18 cellular contexts compared by ENCODE assay signal in the genomic region with DNA sequence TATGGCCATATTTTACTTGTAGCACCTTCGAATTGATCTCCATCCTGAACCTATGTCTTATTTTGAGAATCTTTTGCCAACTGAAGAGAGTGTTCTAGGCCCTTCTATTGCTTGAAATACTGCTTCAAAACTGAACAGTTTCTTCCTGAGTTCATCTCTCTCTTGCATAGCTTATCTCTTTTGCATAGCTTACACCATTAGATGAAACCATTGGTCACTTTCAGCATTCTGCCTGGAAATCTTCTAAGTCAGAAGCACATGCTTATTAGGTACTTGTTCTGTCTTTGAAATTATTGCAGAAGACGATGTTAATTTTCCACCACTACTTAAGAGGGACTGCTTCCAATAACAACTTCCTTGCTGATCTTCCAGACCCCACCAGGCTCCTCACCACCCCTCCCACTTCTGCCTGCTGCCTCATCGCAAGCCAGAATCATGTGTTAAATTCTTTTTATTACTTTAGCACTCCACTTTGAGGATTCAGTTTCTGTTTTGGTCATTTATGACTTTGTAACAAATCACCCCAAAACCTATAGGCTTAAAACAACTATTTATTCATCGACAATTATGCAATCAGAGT.
A peak's percentile ranks its signal among the peaks of the same experiment; 100 is the strongest.
DNase-seq lines count a peak whose midpoint lies in the region; ATAC-seq, FAIRE-seq and TF ChIP-seq lines count a peak whose summit lies in the region.
"Had no signal": no experiment of that assay in that cellular context is flagged by ENCODE, and none has a peak within 500 bp of the region (broad histone marks: within the 10 kb centered on the region; RNA-seq: fewer than 3 reads in every experiment).

No MANE protein-coding gene starts in this region.

- dilution Hi-C loops in keratinocyte (cut with MboI; ENCODE audit: extremely low pct_ligation_motif_present, low sequenced_read_pairs) = no loop called here

- no peaks in the 10 kb centered on the region for H3K27me3 Mint-ChIP-seq in chondrocyte (ENCODE audit: low read depth)
- H3K27me3 Mint-ChIP-seq in stimulated activated naive B cell treated with anti-CD40 and anti-IgM and Interleukin-4, amounts not matched to agents 10 μg/mL and 1 μg/mL and 100 μg/mL, for 72 hours = no peaks in the 10 kb centered on the region
- H3K27me3 Mint-ChIP-seq: activated naive CD8-positive, alpha-beta T cell treated with anti-CD3 and anti-CD28 coated beads for 36 hours; central memory CD8-positive, alpha-beta T cell; T-helper 17 cell had no signal

- intact Hi-C loops in adrenal gland (cut with DNase I) = no loop called here

- TF ChIP-seq POLR2A in adrenal gland (IDR thresholded peaks at IDR 0.05) = no peak

- H3K9me3 ChIP-seq in WERI-Rb-1 (ENCODE audit: severe bottlenecking) (no peaks in the 10 kb centered on the region), keratinocyte (ENCODE audit: control insufficient read depth, low read depth, low read length) (no peaks in the 10 kb centered on the region), adrenal gland (replicated peaks in 1 of 3) (no peaks in the 10 kb centered on the region)

- peak overlapping the region; percentile 51 for H2AFZ ChIP-seq in keratinocyte (ENCODE audit: control insufficient read depth, low read length)

- H3K4me2 ChIP-seq in keratinocyte (ENCODE audit: control insufficient read depth, extremely low read depth, insufficient read depth, low read depth, low read length) = no peak overlapping the region

- DNase-seq in WERI-Rb-1 (no peak), chondrocyte (ENCODE audit: low spot score) (no peak), keratinocyte (ENCODE audit: low read depth, low spot score) (no peak), NCI-H2029 treated with DMSO at 0.1 percent for 48 hours (lab: John Stamatoyannopoulos, UW) (no peak), adrenal gland (no peak), anterior cingulate cortex (lab: John Stamatoyannopoulos, UW) (no peak)
- no peak for DNase-seq in stimulated activated naive B cell treated with anti-CD40 and anti-IgM and Interleukin-4, amounts not matched to agents 10 μg/mL and 1 μg/mL and 100 μg/mL, for 72 hours
- DNase-seq: activated naive CD8-positive, alpha-beta T cell treated with anti-CD3 and anti-CD28 coated beads for 36 hours; AML-193; effector CD8-positive, alpha-beta T cell; HCEC 1CT; KG1; NCI-H1092; NCI-H524 treated with DMSO at 0.1 percent for 48 hours; SIG-M5; stimulated activated CD4-positive, alpha-beta T cell treated with anti-CD3 and anti-CD28 coated beads, Interleukin-4, amount 100 ng/mL, for 4 hours; T-helper 17 cell had no signal

- H3K9me3 Mint-ChIP-seq in chondrocyte (ENCODE audit: low read depth) = no peaks in the 10 kb centered on the region
- H3K9me3 Mint-ChIP-seq in stimulated activated naive B cell treated with anti-CD40 and anti-IgM and Interleukin-4, amounts not matched to agents 10 μg/mL and 1 μg/mL and 100 μg/mL, for 72 hours = no peaks in the 10 kb centered on the region
- H3K9me3 Mint-ChIP-seq: activated naive CD8-positive, alpha-beta T cell treated with anti-CD3 and anti-CD28 coated beads for 36 hours had no signal

- H3K4me1 Mint-ChIP-seq in chondrocyte (ENCODE audit: low read depth) = peaks cover 36% of the 10 kb centered on the region
- H3K4me1 Mint-ChIP-seq in stimulated activated naive B cell treated with anti-CD40 and anti-IgM and Interleukin-4, amounts not matched to agents 10 μg/mL and 1 μg/mL and 100 μg/mL, for 72 hours = no peaks in the 10 kb centered on the region
- H3K4me1 Mint-ChIP-seq: activated naive CD8-positive, alpha-beta T cell treated with anti-CD3 and anti-CD28 coated beads for 36 hours; central memory CD8-positive, alpha-beta T cell; T-helper 17 cell had no signal

- H3K79me2 ChIP-seq in keratinocyte (ENCODE audit: control insufficient read depth, insufficient read depth, low read length) = no peaks in the 10 kb centered on the region

- no peaks in the 10 kb centered on the region for H3K36me3 ChIP-seq in WERI-Rb-1
- H3K36me3 ChIP-seq in keratinocyte (ENCODE audit: control insufficient read depth in 2 of 2, extremely low read depth in 1 of 2, insufficient read depth in 2 of 2, low read length in 2 of 2) = no peaks in the 10 kb centered on the region
- no peaks in the 10 kb centered on the region for H3K36me3 ChIP-seq in adrenal gland (replicated peaks in 1 of 2)

- H4K20me1 ChIP-seq in keratinocyte (ENCODE audit: control insufficient read depth, extremely low read depth, insufficient read depth, low read length) = no peaks in the 10 kb centered on the region

- no peaks in the 10 kb centered on the region for H3K36me3 Mint-ChIP-seq in chondrocyte (ENCODE audit: low read depth)
- H3K36me3 Mint-ChIP-seq in stimulated activated naive B cell treated with anti-CD40 and anti-IgM and Interleukin-4, amounts not matched to agents 10 μg/mL and 1 μg/mL and 100 μg/mL, for 72 hours = no peaks in the 10 kb centered on the region
- H3K36me3 Mint-ChIP-seq: activated naive CD8-positive, alpha-beta T cell treated with anti-CD3 and anti-CD28 coated beads for 36 hours had no signal

- no peak overlapping the region for H3K9ac ChIP-seq in keratinocyte (ENCODE audit: control insufficient read depth, extremely low read depth, insufficient read depth, low read length)

- H3K9me1 ChIP-seq in keratinocyte (ENCODE audit: control insufficient read depth, extremely low read depth, insufficient read depth, low read length) = no peaks in the 10 kb centered on the region

- H3K4me3 ChIP-seq in WERI-Rb-1 (ENCODE audit: low read depth, low read length) (no peak overlapping the region), keratinocyte (ENCODE audit: control insufficient read depth in 2 of 3, extremely low read depth in 1 of 3, insufficient read depth in 2 of 3, low read depth in 1 of 3, low read length in 3 of 3) (no peak overlapping the region), adrenal gland (no peak overlapping the region)

- H3K27ac Mint-ChIP-seq in chondrocyte (ENCODE audit: unreplicated experiment) = peak overlapping the region; percentile 79
- peak overlapping the region; percentile 28 for H3K27ac Mint-ChIP-seq in stimulated activated naive B cell treated with anti-CD40 and anti-IgM and Interleukin-4, amounts not matched to agents 10 μg/mL and 1 μg/mL and 100 μg/mL, for 72 hours
- H3K27ac Mint-ChIP-seq: activated naive CD8-positive, alpha-beta T cell treated with anti-CD3 and anti-CD28 coated beads for 36 hours; T-helper 17 cell had no signal

- H3K27me3 ChIP-seq in WERI-Rb-1 (ENCODE audit: insufficient read depth, low read depth, severe bottlenecking) (no peaks in the 10 kb centered on the region), keratinocyte (ENCODE audit: control insufficient read depth, extremely low read depth, insufficient read depth, low read length) (no peaks in the 10 kb centered on the region), adrenal gland (no peaks in the 10 kb centered on the region)

- WGBS in adrenal gland, 4 donors = 62 to 84% (median 79%) methylated on average over 3 to 4 of the region's 4 CpGs

- TF ChIP-seq CTCF in WERI-Rb-1 (IDR thresholded peaks at IDR 0.05; ENCODE audit: low read depth, low read length) (no peak), chondrocyte (IDR thresholded peaks at IDR 0.05) (no peak), keratinocyte (optimal IDR thresholded peaks at IDR 0.05 in 1 of 3, IDR thresholded peaks at IDR 0.05 in 1 of 3, conservative IDR thresholded peaks at IDR 0.05 in 1 of 3; ENCODE audit: extremely low read depth in 1 of 3, insufficient read depth in 2 of 3, low read length in 3 of 3) (no peak), adrenal gland (IDR thresholded peaks at IDR 0.05) (no peak)

- no peak for ATAC-seq in stimulated activated naive B cell treated with anti-CD40 and anti-IgM and Interleukin-4, amounts not matched to agents 10 μg/mL and 1 μg/mL and 100 μg/mL, for 72 hours (replicated peaks)
- ATAC-seq: T-helper 17 cell had no signal

- H3K27ac ChIP-seq in WERI-Rb-1 (peak overlapping the region; percentile 84), keratinocyte (ENCODE audit: control insufficient read depth, insufficient read depth, low read length) (no peak overlapping the region), adrenal gland (no peak overlapping the region)

- H3K4me1 ChIP-seq in keratinocyte (ENCODE audit: control insufficient read depth, extremely low read depth, insufficient read depth, low read length) = no peaks in the 10 kb centered on the region
- no peaks in the 10 kb centered on the region for H3K4me1 ChIP-seq in adrenal gland (replicated peaks in 1 of 2)

- FAIRE-seq in keratinocyte (lab: Jason Lieb, UNC) = no peak

- no peak overlapping the region for H3K4me3 Mint-ChIP-seq in chondrocyte (ENCODE audit: unreplicated experiment)
- no peak overlapping the region for H3K4me3 Mint-ChIP-seq in stimulated activated naive B cell treated with anti-CD40 and anti-IgM and Interleukin-4, amounts not matched to agents 10 μg/mL and 1 μg/mL and 100 μg/mL, for 72 hours
- H3K4me3 Mint-ChIP-seq: activated naive CD8-positive, alpha-beta T cell treated with anti-CD3 and anti-CD28 coated beads for 36 hours; central memory CD8-positive, alpha-beta T cell; T-helper 17 cell had no signal
